Comparison of ENCODE assay signal across 20 cellular contexts in the genomic region with DNA sequence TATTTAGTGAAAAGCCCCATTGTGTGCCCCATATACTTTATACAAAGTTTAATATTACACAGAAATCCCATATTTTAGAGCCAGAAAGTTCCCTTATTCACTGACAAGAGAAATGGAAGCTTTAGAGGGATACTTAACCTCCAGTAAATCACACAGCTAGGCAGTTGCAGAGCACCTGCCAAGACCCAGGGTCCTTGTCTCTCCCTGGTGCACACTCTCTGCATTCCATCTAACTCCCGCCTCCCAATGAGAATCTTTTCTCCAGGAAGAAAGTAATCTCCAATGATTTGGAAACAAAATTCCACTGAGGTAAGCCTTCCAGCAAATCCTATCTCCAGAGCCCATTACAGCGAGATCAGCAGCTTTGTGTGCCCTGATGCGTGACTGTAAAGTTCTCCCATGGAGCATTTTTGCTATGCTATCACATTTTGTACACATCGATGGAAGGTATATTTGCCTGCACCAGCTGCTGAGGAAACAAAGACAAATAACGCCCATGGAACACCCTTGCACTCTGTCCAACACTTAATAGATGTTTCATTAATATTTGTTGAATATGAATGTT.
"Had no signal": no experiment of that assay in that cellular context is flagged by ENCODE, and none has a peak within 500 bp of the region (broad histone marks: within the 10 kb centered on the region; RNA-seq: fewer than 3 reads in every experiment).

No MANE protein-coding gene starts in this region.

- H3K4me1 Mint-ChIP-seq: activated CD4-positive, alpha-beta memory T cell treated with anti-CD3 and anti-CD28 coated beads, Interleukin-2, amount 10 ng/mL, durations not matched to agents 7 days and 5 days; activated CD8-positive, alpha-beta memory T cell treated with anti-CD3 and anti-CD28 coated beads, Interleukin-2, amount 10 ng/mL, durations not matched to agents 7 days and 5 days; activated naive CD8-positive, alpha-beta T cell treated with anti-CD3 and anti-CD28 coated beads for 36 hours; mesothelial cell of epicardium had no signal

- H3K27ac Mint-ChIP-seq: activated CD4-positive, alpha-beta memory T cell treated with anti-CD3 and anti-CD28 coated beads, Interleukin-2, amount 10 ng/mL, durations not matched to agents 7 days and 5 days; activated CD8-positive, alpha-beta memory T cell treated with anti-CD3 and anti-CD28 coated beads, Interleukin-2, amount 10 ng/mL, durations not matched to agents 7 days and 5 days; activated naive CD8-positive, alpha-beta T cell treated with anti-CD3 and anti-CD28 coated beads for 36 hours; dendritic cell treated with granulocyte-macrophage colony-stimulating factor and Interleukin-4, amounts not matched to agents 40 ng/mL and 50 ng/mL, for 4 days; mesothelial cell of epicardium; natural killer cell treated with Interleukin-12 subunit alpha and Interleukin-12 subunit beta and Interleukin-15 and Interleukin-18, amount 100 ng/mL, for 72 hours; T-helper 2 cell treated with Interferon-gamma antibody and Interleukin-4, amounts not matched to agents 5 μg/mL and 100 μg/mL, for 36 hours had no signal

- DNase-seq: activated CD4-positive, alpha-beta memory T cell treated with anti-CD3 and anti-CD28 coated beads, Interleukin-2, amount 10 ng/mL, durations not matched to agents 7 days and 5 days; activated CD4-positive, alpha-beta T cell treated with anti-CD3 and anti-CD28 coated beads for 48 hours; activated CD8-positive, alpha-beta memory T cell treated with anti-CD3 and anti-CD28 coated beads, Interleukin-2, amount 10 ng/mL, durations not matched to agents 7 days and 5 days; activated naive CD4-positive, alpha-beta T cell; activated naive CD8-positive, alpha-beta T cell treated with anti-CD3 and anti-CD28 coated beads for 36 hours; amniotic stem cell; effector CD8-positive, alpha-beta T cell; esophagus squamous epithelium; left cardiac atrium; lower lobe of right lung; occipital lobe; right cardiac atrium; stimulated activated CD4-positive, alpha-beta T cell treated with anti-CD3 and anti-CD28 coated beads, Interleukin-2, amount 100 ng/mL, for 24 hours; stimulated activated naive CD4-positive, alpha-beta T cell treated with Interleukin-2 at 50 U/mL for 16 hours; substantia nigra; uterus had no signal

- H3K27me3 Mint-ChIP-seq: activated CD4-positive, alpha-beta memory T cell treated with anti-CD3 and anti-CD28 coated beads, Interleukin-2, amount 10 ng/mL, durations not matched to agents 7 days and 5 days; activated CD8-positive, alpha-beta memory T cell treated with anti-CD3 and anti-CD28 coated beads, Interleukin-2, amount 10 ng/mL, durations not matched to agents 7 days and 5 days; activated naive CD8-positive, alpha-beta T cell treated with anti-CD3 and anti-CD28 coated beads for 36 hours; dendritic cell treated with granulocyte-macrophage colony-stimulating factor and Interleukin-4, amounts not matched to agents 40 ng/mL and 50 ng/mL, for 4 days; natural killer cell treated with Interleukin-12 subunit alpha and Interleukin-12 subunit beta and Interleukin-15 and Interleukin-18, amount 100 ng/mL, for 72 hours had no signal

- H3K36me3 Mint-ChIP-seq: activated CD8-positive, alpha-beta memory T cell treated with anti-CD3 and anti-CD28 coated beads, Interleukin-2, amount 10 ng/mL, durations not matched to agents 7 days and 5 days; activated naive CD8-positive, alpha-beta T cell treated with anti-CD3 and anti-CD28 coated beads for 36 hours; mesothelial cell of epicardium; natural killer cell treated with Interleukin-12 subunit alpha and Interleukin-12 subunit beta and Interleukin-15 and Interleukin-18, amount 100 ng/mL, for 72 hours had no signal

- H3K9me3 Mint-ChIP-seq: activated CD4-positive, alpha-beta memory T cell treated with anti-CD3 and anti-CD28 coated beads, Interleukin-2, amount 10 ng/mL, durations not matched to agents 7 days and 5 days; activated naive CD8-positive, alpha-beta T cell treated with anti-CD3 and anti-CD28 coated beads for 36 hours; dendritic cell treated with granulocyte-macrophage colony-stimulating factor and Interleukin-4, amounts not matched to agents 40 ng/mL and 50 ng/mL, for 4 days; mesothelial cell of epicardium; natural killer cell treated with Interleukin-12 subunit alpha and Interleukin-12 subunit beta and Interleukin-15 and Interleukin-18, amount 100 ng/mL, for 72 hours; T-helper 2 cell treated with Interferon-gamma antibody and Interleukin-4, amounts not matched to agents 5 μg/mL and 100 μg/mL, for 36 hours had no signal

- ATAC-seq: activated CD8-positive, alpha-beta memory T cell treated with anti-CD3 and anti-CD28 coated beads, Interleukin-2, amount 10 ng/mL, durations not matched to agents 7 days and 5 days; left cardiac atrium; lower lobe of right lung; natural killer cell treated with Interleukin-12 subunit alpha and Interleukin-12 subunit beta and Interleukin-15 and Interleukin-18, amount 100 ng/mL, for 72 hours; right cardiac atrium had no signal

- H3K4me3 Mint-ChIP-seq: activated CD4-positive, alpha-beta memory T cell treated with anti-CD3 and anti-CD28 coated beads, Interleukin-2, amount 10 ng/mL, durations not matched to agents 7 days and 5 days; activated CD8-positive, alpha-beta memory T cell treated with anti-CD3 and anti-CD28 coated beads, Interleukin-2, amount 10 ng/mL, durations not matched to agents 7 days and 5 days; activated naive CD8-positive, alpha-beta T cell treated with anti-CD3 and anti-CD28 coated beads for 36 hours; dendritic cell treated with granulocyte-macrophage colony-stimulating factor and Interleukin-4, amounts not matched to agents 40 ng/mL and 50 ng/mL, for 4 days; mesothelial cell of epicardium; natural killer cell treated with Interleukin-12 subunit alpha and Interleukin-12 subunit beta and Interleukin-15 and Interleukin-18, amount 100 ng/mL, for 72 hours; T-helper 2 cell treated with Interferon-gamma antibody and Interleukin-4, amounts not matched to agents 5 μg/mL and 100 μg/mL, for 36 hours had no signal
